Comparison of ENCODE assay signal across 1 cellular context in the genomic region with DNA sequence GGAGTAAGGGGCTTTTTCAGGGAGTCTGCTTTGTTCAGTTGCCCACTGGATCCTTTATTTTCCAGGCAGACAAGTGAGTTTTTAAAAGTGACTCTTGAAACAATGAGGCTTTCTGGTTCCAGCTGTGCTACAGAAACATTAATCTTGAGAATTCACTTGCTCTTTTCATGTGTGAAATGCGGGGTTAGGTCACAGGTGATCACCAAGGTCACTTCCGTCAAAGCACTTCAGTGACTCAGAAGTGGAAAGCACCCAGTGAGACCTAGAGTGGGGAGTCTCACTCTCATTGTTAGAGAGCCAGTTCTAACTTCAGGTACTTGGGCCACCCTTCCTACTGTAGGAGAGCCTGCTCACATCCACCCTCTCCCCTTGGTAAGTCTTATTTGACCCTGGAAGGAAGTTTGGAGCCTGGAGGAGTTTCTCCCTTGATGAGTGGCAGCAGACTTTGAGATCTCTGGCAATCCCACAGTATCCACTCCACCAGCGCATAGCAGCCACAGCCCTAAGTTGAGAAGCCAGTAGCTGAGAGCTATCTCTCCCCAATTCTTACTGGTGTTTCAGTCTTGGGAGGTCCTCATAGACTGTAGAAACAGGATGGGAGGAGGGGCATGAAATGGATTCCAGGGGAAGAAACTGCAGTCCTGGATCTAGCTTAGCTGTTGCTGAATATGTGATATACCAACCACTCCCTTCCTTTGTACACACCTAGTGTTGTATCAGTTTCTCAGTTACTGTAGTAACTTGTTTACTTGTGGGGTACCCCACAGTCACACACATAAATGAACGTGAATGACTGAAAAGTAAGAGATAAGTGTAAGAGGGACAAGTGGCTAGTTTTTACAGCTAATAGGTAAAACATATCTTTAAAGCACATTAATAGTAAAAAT.
A peak's percentile ranks its signal among the peaks of the same experiment; 100 is the strongest.
TF ChIP-seq lines count a peak whose summit lies in the region.

No MANE protein-coding gene starts in this region.

TF ChIP-seq in HepG2, 621 proteins besides CTCF, POLR2A, EP300 and RAD21 (continued from another document):
- no peak for TF ChIP-seq GPBP1L1 (CRISPR knock-in tag; IDR thresholded peaks at IDR 0.05)
- TF ChIP-seq ZBTB1 (CRISPR knock-in tag; IDR thresholded peaks at IDR 0.05; ENCODE audit: borderline replicate concordance), result no peak
- no peak for TF ChIP-seq NFRKB (IDR thresholded peaks at IDR 0.05)
- TF ChIP-seq MTA3 (CRISPR knock-in tag; IDR thresholded peaks at IDR 0.05), result no peak
- TF ChIP-seq, protein P1, sequence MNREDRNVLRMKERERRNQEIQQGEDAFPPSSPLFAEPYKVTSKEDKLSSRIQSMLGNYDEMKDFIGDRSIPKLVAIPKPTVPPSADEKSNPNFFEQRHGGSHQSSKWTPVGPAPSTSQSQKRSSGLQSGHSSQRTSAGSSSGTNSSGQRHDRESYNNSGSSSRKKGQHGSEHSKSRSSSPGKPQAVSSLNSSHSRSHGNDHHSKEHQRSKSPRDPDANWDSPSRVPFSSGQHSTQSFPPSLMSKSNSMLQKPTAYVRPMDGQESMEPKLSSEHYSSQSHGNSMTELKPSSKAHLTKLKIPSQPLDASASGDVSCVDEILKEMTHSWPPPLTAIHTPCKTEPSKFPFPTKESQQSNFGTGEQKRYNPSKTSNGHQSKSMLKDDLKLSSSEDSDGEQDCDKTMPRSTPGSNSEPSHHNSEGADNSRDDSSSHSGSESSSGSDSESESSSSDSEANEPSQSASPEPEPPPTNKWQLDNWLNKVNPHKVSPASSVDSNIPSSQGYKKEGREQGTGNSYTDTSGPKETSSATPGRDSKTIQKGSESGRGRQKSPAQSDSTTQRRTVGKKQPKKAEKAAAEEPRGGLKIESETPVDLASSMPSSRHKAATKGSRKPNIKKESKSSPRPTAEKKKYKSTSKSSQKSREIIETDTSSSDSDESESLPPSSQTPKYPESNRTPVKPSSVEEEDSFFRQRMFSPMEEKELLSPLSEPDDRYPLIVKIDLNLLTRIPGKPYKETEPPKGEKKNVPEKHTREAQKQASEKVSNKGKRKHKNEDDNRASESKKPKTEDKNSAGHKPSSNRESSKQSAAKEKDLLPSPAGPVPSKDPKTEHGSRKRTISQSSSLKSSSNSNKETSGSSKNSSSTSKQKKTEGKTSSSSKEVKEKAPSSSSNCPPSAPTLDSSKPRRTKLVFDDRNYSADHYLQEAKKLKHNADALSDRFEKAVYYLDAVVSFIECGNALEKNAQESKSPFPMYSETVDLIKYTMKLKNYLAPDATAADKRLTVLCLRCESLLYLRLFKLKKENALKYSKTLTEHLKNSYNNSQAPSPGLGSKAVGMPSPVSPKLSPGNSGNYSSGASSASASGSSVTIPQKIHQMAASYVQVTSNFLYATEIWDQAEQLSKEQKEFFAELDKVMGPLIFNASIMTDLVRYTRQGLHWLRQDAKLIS (CRISPR knock-in tag; IDR thresholded peaks at IDR 0.05), result no peak
- peak; percentile 43; the same call in 1 of the 2 replicates for TF ChIP-seq FOSL2 (CRISPR knock-in tag; IDR thresholded peaks at IDR 0.05)
